Comparison of ENCODE assay signal across 25 cellular contexts in genomic region chr18:71405142-71405806, GRCh38.
DNase-seq lines count a peak whose midpoint lies in the region; ATAC-seq and TF ChIP-seq lines count a peak whose summit lies in the region.
"Had no signal": no experiment of that assay in that cellular context is flagged by ENCODE, and none has a peak within 500 bp of the region (broad histone marks: within the 10 kb centered on the region; RNA-seq: fewer than 3 reads in every experiment).

No MANE protein-coding gene starts in this region.

- no peaks in the 10 kb centered on the region for H3K9me3 Mint-ChIP-seq in neural progenitor cell
- H3K9me3 Mint-ChIP-seq in immature natural killer cell, result peaks cover 3 to 31% (median 9%) of the 10 kb centered on the region in 6 donors

- H4K20me1 ChIP-seq in neural progenitor cell (ENCODE audit: low read depth), result no peaks in the 10 kb centered on the region

- peak overlapping the region; percentile 49 for H2AFZ ChIP-seq in neural progenitor cell (replicated peaks)
- H2AFZ ChIP-seq: GM23248 had no signal

- H3K4me3 Mint-ChIP-seq in neural progenitor cell (no peak overlapping the region), immature natural killer cell (no peak overlapping the region)
- H3K4me3 Mint-ChIP-seq: CD14-positive monocyte; CD8-positive, alpha-beta memory T cell had no signal

- peak overlapping the region; percentile 67 for H3K27ac Mint-ChIP-seq in neural progenitor cell
- H3K27ac Mint-ChIP-seq in immature natural killer cell, result no peak overlapping the region
- H3K27ac Mint-ChIP-seq: CD14-positive monocyte; CD8-positive, alpha-beta memory T cell had no signal

- no peak overlapping the region for H3K4me2 ChIP-seq in neural progenitor cell

- H3K4me3 ChIP-seq in neural progenitor cell, result no peak overlapping the region
- H3K4me3 ChIP-seq: GM23248 had no signal

- no peaks in the 10 kb centered on the region for H3K36me3 Mint-ChIP-seq in neural progenitor cell
- H3K36me3 Mint-ChIP-seq in immature natural killer cell, result no peaks in the 10 kb centered on the region
- H3K36me3 Mint-ChIP-seq: CD14-positive monocyte; CD8-positive, alpha-beta memory T cell had no signal

- TF ChIP-seq CTCF in neural progenitor cell (IDR thresholded peaks at IDR 0.05), result no peak

- no peaks in the 10 kb centered on the region for H3K36me3 ChIP-seq in neural progenitor cell
- H3K36me3 ChIP-seq: BE2C had no signal

- no peaks in the 10 kb centered on the region for H3K4me1 ChIP-seq in neural progenitor cell
- H3K4me1 ChIP-seq: BE2C had no signal

- H3K9ac ChIP-seq in neural progenitor cell, result no peak overlapping the region
- H3K9ac ChIP-seq: GM23248 had no signal

- H3K27me3 ChIP-seq in neural progenitor cell, result no peaks in the 10 kb centered on the region
- H3K27me3 ChIP-seq: BE2C had no signal

- no peaks in the 10 kb centered on the region for H3F3A ChIP-seq in neural progenitor cell (ENCODE audit: low read depth)

- H3K27me3 Mint-ChIP-seq in neural progenitor cell (ENCODE audit: insufficient read depth, low read depth), result no peaks in the 10 kb centered on the region
- peaks cover 0 to 6% (median 0%) of the 10 kb centered on the region in 3 donors for H3K27me3 Mint-ChIP-seq in immature natural killer cell (ENCODE audit: low read depth in 3 of 3)
- H3K27me3 Mint-ChIP-seq: CD8-positive, alpha-beta memory T cell had no signal

- DNase-seq in DMS79 treated with DMSO at 0.1 percent for 48 hours (lab: John Stamatoyannopoulos, UW) (peak; percentile 41), DMS79 (lab: John Stamatoyannopoulos, UW) (no peak), DMS53 treated with DMSO at 0.1 percent for 48 hours (lab: John Stamatoyannopoulos, UW; ENCODE audit: unreplicated experiment) (peak; percentile 67), NCI-H69 (lab: John Stamatoyannopoulos, UW) (peak; percentile 86), neural progenitor cell (ENCODE audit: low spot score) (no peak), immature natural killer cell (no peak), Kasumi-1 (lab: John Stamatoyannopoulos, UW) (no peak)
- DNase-seq: ACHN; BE2C; CD8-positive, alpha-beta memory T cell; DMS 273 treated with DMSO at 0.1 percent for 48 hours; GM23248; H7; Karpas-422; NCI-H1092 treated with DMSO at 0.1 percent for 48 hours; NCI-H1694; NCI-H82; SHP77 treated with DMSO at 0.1 percent for 48 hours; T-helper 1 cell had no signal

- H3K4me1 Mint-ChIP-seq in neural progenitor cell, result peaks cover 18% of the 10 kb centered on the region
- H3K4me1 Mint-ChIP-seq in immature natural killer cell, result no peaks in the 10 kb centered on the region
- H3K4me1 Mint-ChIP-seq: CD14-positive monocyte; CD8-positive, alpha-beta memory T cell had no signal

- H3K79me2 ChIP-seq in neural progenitor cell (ENCODE audit: low read depth), result no peaks in the 10 kb centered on the region

- H3K9me3 ChIP-seq in neural progenitor cell (ENCODE audit: low read depth), result no peaks in the 10 kb centered on the region
- H3K9me3 ChIP-seq: BE2C had no signal

- H3K27ac ChIP-seq in neural progenitor cell, result no peak overlapping the region
- H3K27ac ChIP-seq: 22Rv1, GM23248, RWPE1 had no signal

- ATAC-seq in GM21737 (IDR thresholded peaks at IDR 0.05; ENCODE audit: unreplicated experiment), result no peak
- ATAC-seq: HepG2, Panc1 had no signal

Comparison
In these comparisons a context has a peak if more than half of its experiments do, and no peak if none do; other contexts are left out.
1. DNase-seq: peak in DMS79 treated with DMSO at 0.1 percent for 48 hours (single experiment), DMS53 treated with DMSO at 0.1 percent for 48 hours (single experiment) and NCI-H69 (single experiment); none in DMS79 (single experiment), neural progenitor cell (single experiment), immature natural killer cell (0 of 3) and Kasumi-1 (0 of 2).